Comparison of ENCODE assay signal across 8 cellular contexts in the genomic region with DNA sequence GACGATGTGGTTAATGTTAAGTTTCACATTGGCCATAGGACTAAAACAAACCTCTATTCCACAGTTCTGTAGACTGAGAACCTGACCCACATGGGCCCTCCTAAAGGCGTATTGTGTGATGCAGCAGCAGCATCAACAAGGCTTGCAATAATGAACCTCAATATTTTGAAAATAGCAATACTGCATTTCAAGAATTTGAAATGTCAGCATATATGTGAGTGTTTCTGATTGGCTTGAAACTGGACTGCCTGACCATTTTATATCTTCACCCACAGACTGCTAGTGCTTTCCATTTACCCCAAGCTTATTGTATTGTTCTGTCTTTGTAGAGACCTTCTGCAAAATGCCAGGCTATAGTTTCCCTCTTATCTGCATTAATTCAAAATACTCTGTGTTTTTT.
"Had no signal": no experiment of that assay in that cellular context is flagged by ENCODE, and none has a peak within 500 bp of the region (broad histone marks: within the 10 kb centered on the region; RNA-seq: fewer than 3 reads in every experiment).

No MANE protein-coding gene starts in this region.

- DNase-seq: GDM1, GF-D8 had no signal

- ATAC-seq: GM12878 had no signal

- H3K4me3 ChIP-seq: GM12878 had no signal

- FAIRE-seq: G401.6, GM12878, GM12891, GM12892, GM18507, GM19239 had no signal
